14 cellular contexts compared by ENCODE assay signal in genomic region chr19:43797118-43797517, GRCh38. TPM values are rescaled to one million over a fixed set of nuclear protein-coding genes. Genes with fewer than 3 reads are reported as not detected.
A peak's percentile ranks its signal among the peaks of the same experiment; 100 is the strongest.
DNase-seq lines count a peak whose midpoint lies in the region; ATAC-seq and TF ChIP-seq lines count a peak whose summit lies in the region.
"Had no signal": no experiment of that assay in that cellular context is flagged by ENCODE, and none has a peak within 500 bp of the region (broad histone marks: within the 10 kb centered on the region; RNA-seq: fewer than 3 reads in every experiment).

No MANE protein-coding gene starts in this region.

- TF ChIP-seq CTCF in MCF 10A (IDR thresholded peaks at IDR 0.05; ENCODE audit: unreplicated experiment) (no peak), breast epithelium (IDR thresholded peaks at IDR 0.05) (no peak)

- POLR2A ChIA-PET in MCF 10A (lab: Yijun Ruan, JAX): interaction anchor here (0.5 kb wide), 1 partner anchor 256 kb away, joined by 3 read pairs; no protein-coding TSS in a partner anchor
- POLR2A ChIA-PET in naive thymus-derived CD4-positive, alpha-beta T cell (lab: Charles Lee): no interaction called here

- no peak overlapping the region for H3K27ac Mint-ChIP-seq in MCF 10A (ENCODE audit: low read depth, unreplicated experiment)
- peak overlapping the region; percentile 31 for H3K27ac Mint-ChIP-seq in activated T-helper 1 cell treated with anti-CD3 and anti-CD28 coated beads, Interleukin-12 subunit alpha, Interleukin-12 subunit beta, Interleukin-2, Interleukin-4 antibody, amounts not matched to agents 30 ng/mL and 10 ng/mL and 1 ng/mL, durations not matched to agents 14 hours and 24 hours and 36 hours
- H3K27ac Mint-ChIP-seq in naive thymus-derived CD4-positive, alpha-beta T cell: no peak overlapping the region

- CTCF ChIA-PET in MCF 10A (lab: Yijun Ruan, JAX): interaction anchor here (0.6 to 2.5 kb wide), 5 partner anchors 12 to 80 kb away, joined by 3 to 7 read pairs (median 6); no protein-coding TSS in a partner anchor
- CTCF ChIA-PET in naive thymus-derived CD4-positive, alpha-beta T cell (lab: Charles Lee): interaction anchor here (1.4 kb wide), 1 partner anchor 13 kb away, joined by 3 read pairs; no protein-coding TSS in a partner anchor

- no peaks in the 10 kb centered on the region for H3K27me3 Mint-ChIP-seq in MCF 10A (ENCODE audit: insufficient read depth, unreplicated experiment)
- H3K27me3 Mint-ChIP-seq in activated T-helper 1 cell treated with anti-CD3 and anti-CD28 coated beads, Interleukin-12 subunit alpha, Interleukin-12 subunit beta, Interleukin-2, Interleukin-4 antibody, amounts not matched to agents 30 ng/mL and 10 ng/mL and 1 ng/mL, durations not matched to agents 14 hours and 24 hours and 36 hours (ENCODE audit: insufficient read depth): peaks cover 10% of the 10 kb centered on the region
- H3K27me3 Mint-ChIP-seq in naive thymus-derived CD4-positive, alpha-beta T cell: peaks cover 6 to 33% (median 19%) of the 10 kb centered on the region in 5 donors

- peak overlapping the region; percentile 67 for H3K4me3 Mint-ChIP-seq in MCF 10A (ENCODE audit: unreplicated experiment)
- peak overlapping the region; percentile 65 for H3K4me3 Mint-ChIP-seq in activated T-helper 1 cell treated with anti-CD3 and anti-CD28 coated beads, Interleukin-12 subunit alpha, Interleukin-12 subunit beta, Interleukin-2, Interleukin-4 antibody, amounts not matched to agents 30 ng/mL and 10 ng/mL and 1 ng/mL, durations not matched to agents 14 hours and 24 hours and 36 hours
- H3K4me3 Mint-ChIP-seq in naive thymus-derived CD4-positive, alpha-beta T cell: peak overlapping the region in 8 of 10 donors; percentile 16 to 85 (median 55)

- H3K27ac ChIP-seq in breast epithelium: no peak overlapping the region
- no peak overlapping the region for H3K27ac ChIP-seq in naive thymus-derived CD4-positive, alpha-beta T cell (ENCODE audit: low read depth, low read length)
- no peak overlapping the region for H3K27ac ChIP-seq in Karpas-422 (ENCODE audit: low read length)
- H3K27ac ChIP-seq: esophagus squamous epithelium, right atrium auricular region had no signal

- H3K9me3 ChIP-seq in breast epithelium (no peaks in the 10 kb centered on the region), Karpas-422 (ENCODE audit: low read length) (no peaks in the 10 kb centered on the region)
- no peaks in the 10 kb centered on the region for H3K9me3 ChIP-seq in naive thymus-derived CD4-positive, alpha-beta T cell (ENCODE audit: control insufficient read depth in 2 of 3, low read length in 3 of 3)
- H3K9me3 ChIP-seq: esophagus squamous epithelium, right atrium auricular region had no signal

- H2AFZ ChIP-seq in Karpas-422 (ENCODE audit: low read length): no peak overlapping the region

- H3K36me3 ChIP-seq in breast epithelium (no peaks in the 10 kb centered on the region), Karpas-422 (ENCODE audit: insufficient read depth, low read length) (no peaks in the 10 kb centered on the region)
- no peaks in the 10 kb centered on the region for H3K36me3 ChIP-seq in naive thymus-derived CD4-positive, alpha-beta T cell (ENCODE audit: control insufficient read depth in 2 of 3, insufficient read depth in 3 of 3, low read length in 3 of 3)
- H3K36me3 ChIP-seq: esophagus squamous epithelium, right atrium auricular region had no signal

- peaks cover 22% of the 10 kb centered on the region for H3K4me1 Mint-ChIP-seq in MCF 10A (ENCODE audit: insufficient read depth, unreplicated experiment)
- peaks cover 6% of the 10 kb centered on the region for H3K4me1 Mint-ChIP-seq in activated T-helper 1 cell treated with anti-CD3 and anti-CD28 coated beads, Interleukin-12 subunit alpha, Interleukin-12 subunit beta, Interleukin-2, Interleukin-4 antibody, amounts not matched to agents 30 ng/mL and 10 ng/mL and 1 ng/mL, durations not matched to agents 14 hours and 24 hours and 36 hours (ENCODE audit: low read depth)
- peaks cover 0 to 19% (median 17%) of the 10 kb centered on the region in 7 donors for H3K4me1 Mint-ChIP-seq in naive thymus-derived CD4-positive, alpha-beta T cell

- H3K4me1 ChIP-seq in breast epithelium: no peaks in the 10 kb centered on the region
- H3K4me1 ChIP-seq in naive thymus-derived CD4-positive, alpha-beta T cell (ENCODE audit: control insufficient read depth in 2 of 2, insufficient read depth in 2 of 2, low read length in 2 of 2): peaks cover 0 to 7% of the 10 kb centered on the region in 2 donors
- no peaks in the 10 kb centered on the region for H3K4me1 ChIP-seq in Karpas-422 (ENCODE audit: low read length)

- H3K9ac ChIP-seq in Karpas-422 (ENCODE audit: low read length): no peak overlapping the region

- no peaks in the 10 kb centered on the region for H4K20me1 ChIP-seq in Karpas-422 (ENCODE audit: insufficient read depth, low read depth, low read length)

- H3K27me3 ChIP-seq in breast epithelium (no peaks in the 10 kb centered on the region), Karpas-422 (ENCODE audit: low read length) (no peaks in the 10 kb centered on the region)
- H3K27me3 ChIP-seq in naive thymus-derived CD4-positive, alpha-beta T cell (ENCODE audit: control insufficient read depth in 2 of 2, insufficient read depth in 2 of 2, low read length in 2 of 2): no peaks in the 10 kb centered on the region
- H3K27me3 ChIP-seq: right atrium auricular region had no signal

- no peaks in the 10 kb centered on the region for H3K79me2 ChIP-seq in Karpas-422 (ENCODE audit: low read length)

- no peak overlapping the region for H3K4me2 ChIP-seq in Karpas-422 (ENCODE audit: low read depth, low read length, poor library complexity, severe bottlenecking)

- BruUV-seq in MCF 10A (replicated peaks; lab: Mats Ljungman, UMichigan): no TSS peak

- peaks cover 7% of the 10 kb centered on the region for H3K9me3 Mint-ChIP-seq in MCF 10A (ENCODE audit: unreplicated experiment)
- H3K9me3 Mint-ChIP-seq in activated T-helper 1 cell treated with anti-CD3 and anti-CD28 coated beads, Interleukin-12 subunit alpha, Interleukin-12 subunit beta, Interleukin-2, Interleukin-4 antibody, amounts not matched to agents 30 ng/mL and 10 ng/mL and 1 ng/mL, durations not matched to agents 14 hours and 24 hours and 36 hours: peaks cover 5% of the 10 kb centered on the region
- H3K9me3 Mint-ChIP-seq in naive thymus-derived CD4-positive, alpha-beta T cell: peaks cover 0 to 5% (median 0%) of the 10 kb centered on the region in 11 donors

- ATAC-seq in naive thymus-derived CD4-positive, alpha-beta T cell: no peak
- ATAC-seq in sciatic nerve: no peak
- no peak for ATAC-seq in HG03039 (IDR thresholded peaks at IDR 0.05; ENCODE audit: unreplicated experiment)

- H3K9me2 ChIP-seq in Karpas-422 (replicated peaks; ENCODE audit: insufficient read depth, low read length): no peaks in the 10 kb centered on the region

- H3K36me3 Mint-ChIP-seq in MCF 10A (ENCODE audit: insufficient read depth, unreplicated experiment): no peaks in the 10 kb centered on the region
- peaks cover 2% of the 10 kb centered on the region for H3K36me3 Mint-ChIP-seq in activated T-helper 1 cell treated with anti-CD3 and anti-CD28 coated beads, Interleukin-12 subunit alpha, Interleukin-12 subunit beta, Interleukin-2, Interleukin-4 antibody, amounts not matched to agents 30 ng/mL and 10 ng/mL and 1 ng/mL, durations not matched to agents 14 hours and 24 hours and 36 hours (ENCODE audit: low read depth)
- no peaks in the 10 kb centered on the region for H3K36me3 Mint-ChIP-seq in naive thymus-derived CD4-positive, alpha-beta T cell

- no peak for TF ChIP-seq POLR2A in breast epithelium (IDR thresholded peaks at IDR 0.05)

- intact Hi-C loops in MCF 10A (cut with micrococcal nuclease) (no loop called here), breast epithelium (cut with DNase I; ENCODE audit: low total_unique reads) (no loop called here), sciatic nerve (cut with DNase I) (no loop called here)
- intact Hi-C loops in activated T-helper 1 cell treated with anti-CD3 and anti-CD28 coated beads, Interleukin-12 subunit alpha, Interleukin-12 subunit beta, Interleukin-2, Interleukin-4 antibody, amounts not matched to agents 30 ng/mL and 10 ng/mL and 1 ng/mL, durations not matched to agents 14 hours and 24 hours and 36 hours (cut with micrococcal nuclease): no loop called here
- intact Hi-C loops in naive thymus-derived CD4-positive, alpha-beta T cell (cut with micrococcal nuclease): no loop called here

- H3K4me3 ChIP-seq in breast epithelium (no peak overlapping the region), Karpas-422 (ENCODE audit: low read length) (no peak overlapping the region)
- no peak overlapping the region for H3K4me3 ChIP-seq in naive thymus-derived CD4-positive, alpha-beta T cell (ENCODE audit: low read length)
- H3K4me3 ChIP-seq: esophagus squamous epithelium, right atrium auricular region had no signal

- DNase-seq in MCF 10A (ENCODE audit: unreplicated experiment) (no peak), breast epithelium (ENCODE audit: low spot score in 2 of 2) (no peak), sciatic nerve (ENCODE audit: low spot score) (no peak), Karpas-422 (no peak), HCEC 1CT (no peak)
- no peak for DNase-seq in activated T-helper 1 cell treated with anti-CD3 and anti-CD28 coated beads, Interleukin-12 subunit alpha, Interleukin-12 subunit beta, Interleukin-2, Interleukin-4 antibody, amounts not matched to agents 30 ng/mL and 10 ng/mL and 1 ng/mL, durations not matched to agents 14 hours and 24 hours and 36 hours (ENCODE audit: low spot score)
- DNase-seq in naive thymus-derived CD4-positive, alpha-beta T cell: no peak
- DNase-seq: effector CD8-positive, alpha-beta T cell; esophagus squamous epithelium; kidney glomerular epithelial cell; NCI-H1417 treated with DMSO at 0.1 percent for 48 hours; NCI-H526 had no signal

RNA-seq across cellular contexts. Expression of gene LYPD5, which starts 5.1 kb away (rescaled TPM):
- total RNA-seq in MCF 10A (2022): 0.21 and 0.47 TPM in 2 replicates
- 1 to 10 TPM in 2 of 3 donors, under 1 TPM in 1; 0.48 to 7.2 (median 6.2) TPM for total RNA-seq in breast epithelium
- 0.29 TPM in 1 of 2 replicates, not detected in the other for total RNA-seq in activated T-helper 1 cell treated with anti-CD3 and anti-CD28 coated beads, Interleukin-12 subunit alpha, Interleukin-12 subunit beta, Interleukin-2, Interleukin-4 antibody, amounts not matched to agents 30 ng/mL and 10 ng/mL and 1 ng/mL, durations not matched to agents 14 hours and 24 hours and 36 hours
- total RNA-seq in naive thymus-derived CD4-positive, alpha-beta T cell: under 1 TPM in 4 of 5 experiments, not detected in 1; 0.19 to 0.89 (median 0.61) TPM
- under 1 TPM; 0.28 to 0.34 TPM for polyA plus RNA-seq in naive thymus-derived CD4-positive, alpha-beta T cell
- total RNA-seq in sciatic nerve: 1.4 TPM
- not detected in 2 replicates for total RNA-seq in Karpas-422 (2014; rRNA removed; shearing (Covaris generic); ENCODE audit: low replicate concordance)

RNA-seq across cellular contexts. Expression of gene KCNN4, which starts 16.3 kb away (rescaled TPM):
- total RNA-seq in MCF 10A (2022) (34.2 and 45.9 TPM in 2 replicates), breast epithelium (10 to 100 TPM in 2 of 3 donors, 1 to 10 TPM in 1; 1.9 to 61.9 (median 28.2) TPM), sciatic nerve (3.0 TPM)
- 183 and 185 TPM in 2 replicates for total RNA-seq in activated T-helper 1 cell treated with anti-CD3 and anti-CD28 coated beads, Interleukin-12 subunit alpha, Interleukin-12 subunit beta, Interleukin-2, Interleukin-4 antibody, amounts not matched to agents 30 ng/mL and 10 ng/mL and 1 ng/mL, durations not matched to agents 14 hours and 24 hours and 36 hours
- total RNA-seq in naive thymus-derived CD4-positive, alpha-beta T cell: 10 to 100 TPM; 12.8 to 53.4 (median 18.8) TPM
- 10 to 100 TPM in 1 of 2 donors, 1 to 10 TPM in 1; 8.1 to 16.0 TPM for polyA plus RNA-seq in naive thymus-derived CD4-positive, alpha-beta T cell
- total RNA-seq in Karpas-422 (2014; rRNA removed; shearing (Covaris generic); ENCODE audit: low replicate concordance): 0.32 TPM in 1 of 2 replicates, not detected in the other

RNA-seq across cellular contexts. Expression of gene ZNF283, which starts 30.0 kb away (rescaled TPM):
- total RNA-seq in MCF 10A (2022) (14.7 and 15.4 TPM in 2 replicates), breast epithelium (10 to 100 TPM in 2 of 3 donors, 1 to 10 TPM in 1; 6.9 to 19.6 (median 13.8) TPM), sciatic nerve (17.4 TPM)
- 4.0 and 4.8 TPM in 2 replicates for total RNA-seq in activated T-helper 1 cell treated with anti-CD3 and anti-CD28 coated beads, Interleukin-12 subunit alpha, Interleukin-12 subunit beta, Interleukin-2, Interleukin-4 antibody, amounts not matched to agents 30 ng/mL and 10 ng/mL and 1 ng/mL, durations not matched to agents 14 hours and 24 hours and 36 hours
- total RNA-seq in naive thymus-derived CD4-positive, alpha-beta T cell: 10 to 100 TPM in 2 of 5 experiments, 1 to 10 TPM in 3; 4.3 to 24.4 (median 7.7) TPM
- polyA plus RNA-seq in naive thymus-derived CD4-positive, alpha-beta T cell: 1 to 10 TPM; 2.2 to 3.7 TPM
- 14.4 and 18.5 TPM in 2 replicates for total RNA-seq in Karpas-422 (2014; rRNA removed; shearing (Covaris generic); ENCODE audit: low replicate concordance)

RNA-seq across cellular contexts. Expression of gene SMG9, which starts 42.4 kb away (rescaled TPM):
- 76.0 and 76.4 TPM in 2 replicates for total RNA-seq in MCF 10A (2022)
- 10 to 100 TPM; 10.6 to 29.9 (median 20.6) TPM for total RNA-seq in breast epithelium
- total RNA-seq in activated T-helper 1 cell treated with anti-CD3 and anti-CD28 coated beads, Interleukin-12 subunit alpha, Interleukin-12 subunit beta, Interleukin-2, Interleukin-4 antibody, amounts not matched to agents 30 ng/mL and 10 ng/mL and 1 ng/mL, durations not matched to agents 14 hours and 24 hours and 36 hours: 86.6 and 89.2 TPM in 2 replicates
- total RNA-seq in naive thymus-derived CD4-positive, alpha-beta T cell: 10 to 100 TPM; 48.5 to 75.9 (median 53.9) TPM
- polyA plus RNA-seq in naive thymus-derived CD4-positive, alpha-beta T cell: 1 to 10 TPM; 7.9 to 9.8 TPM
- 41.1 TPM for total RNA-seq in sciatic nerve
- total RNA-seq in Karpas-422 (2014; rRNA removed; shearing (Covaris generic); ENCODE audit: low replicate concordance): 11.0 and 27.8 TPM in 2 replicates
